In the genomic region with DNA sequence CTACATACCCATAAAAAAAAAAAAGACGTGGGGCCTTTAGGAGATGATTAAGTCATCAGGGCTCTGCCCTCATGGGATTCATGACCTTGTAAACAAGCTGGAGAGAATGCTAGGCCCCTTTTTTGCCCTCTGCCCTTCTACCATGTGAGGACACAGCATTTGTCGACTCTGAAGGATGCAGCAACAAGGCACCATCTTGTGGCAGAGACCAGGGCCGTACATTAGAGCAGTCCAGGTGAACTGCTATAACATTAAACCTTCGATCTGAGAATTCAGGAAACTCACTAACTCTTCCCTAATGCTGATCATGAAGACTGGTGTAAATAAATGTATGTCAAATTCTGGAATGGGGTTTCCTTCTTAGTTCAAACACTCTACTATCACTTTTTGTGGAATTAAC, we compare ENCODE assay signal across 24 cellular contexts. TPM values are rescaled to one million over a fixed set of nuclear protein-coding genes. Genes with fewer than 3 reads are reported as not detected.
DNase-seq lines count a peak whose midpoint lies in the region; ATAC-seq, FAIRE-seq and TF ChIP-seq lines count a peak whose summit lies in the region.
"Had no signal": no experiment of that assay in that cellular context is flagged by ENCODE, and none has a peak within 500 bp of the region (broad histone marks: within the 10 kb centered on the region; RNA-seq: fewer than 3 reads in every experiment).

No MANE protein-coding gene starts in this region.

- no peak for TF ChIP-seq RAD21 in GM12878 (IDR thresholded peaks at IDR 0.05; ENCODE audit: insufficient read depth, low read depth, low read length)
- TF ChIP-seq RAD21 in HepG2 (CRISPR knock-in tag; IDR thresholded peaks at IDR 0.05), result no peak

- H3K4me3 ChIP-seq in GM23338 (no peak overlapping the region), OCI-LY1 (ENCODE audit: low read depth, low read length, poor library complexity, severe bottlenecking) (no peak overlapping the region), GM12878 (no peak overlapping the region), HepG2 (replicated peaks in 1 of 3; ENCODE audit: insufficient read depth in 1 of 3, low read depth in 2 of 3, low read length in 3 of 3) (no peak overlapping the region), heart right ventricle (no peak overlapping the region)
- H3K4me3 ChIP-seq: HAP-1 had no signal

- CTCF ChIA-PET in GM12878 (lab: Yijun Ruan, JAX), result interaction anchor here (0.5 to 5.7 kb wide), 4 partner anchors 12 to 358 kb away, joined by 3 to 37 read pairs (median 4); no protein-coding TSS in a partner anchor
- CTCF ChIA-PET in HepG2 (lab: Yijun Ruan, JAX; ENCODE audit: low intra/inter-chr PET ratio, low total read pairs), result no interaction called here

- H3K9ac ChIP-seq in OCI-LY1 (ENCODE audit: low read length) (no peak overlapping the region), GM12878 (ENCODE audit: control insufficient read depth, insufficient read depth, low read length) (no peak overlapping the region), HepG2 (ENCODE audit: insufficient read depth, low read depth, low read length) (no peak overlapping the region)
- H3K9ac ChIP-seq: KMS-11 had no signal

- no peaks in the 10 kb centered on the region for H3K9me3 Mint-ChIP-seq in GM23338
- H3K9me3 Mint-ChIP-seq: CD8-positive, alpha-beta memory T cell; T-cell had no signal

- FAIRE-seq in GM12878 (lab: Jason Lieb, UNC), result peak; percentile 44
- no peak for FAIRE-seq in HepG2 (lab: Jason Lieb, UNC)

- RAD21 ChIA-PET in GM12878 (lab: Charles Lee; ENCODE audit: unreplicated experiment), result interaction anchor here (1.0 kb wide), 1 partner anchor 30 kb away, joined by 3 read pairs; a partner anchor contains a TSS

- no peak overlapping the region for H3K4me2 ChIP-seq in GM23338
- no peak overlapping the region for H3K4me2 ChIP-seq in OCI-LY1 (ENCODE audit: low read length)
- no peak overlapping the region for H3K4me2 ChIP-seq in GM12878 (ENCODE audit: control insufficient read depth, insufficient read depth)
- H3K4me2 ChIP-seq in HepG2 (ENCODE audit: low read depth, low read length), result no peak overlapping the region
- H3K4me2 ChIP-seq: KMS-11 had no signal

- H3K4me1 ChIP-seq in GM23338 (ENCODE audit: insufficient read depth) (peaks cover 11% of the 10 kb centered on the region), OCI-LY1 (ENCODE audit: insufficient read depth, low read length, severe bottlenecking) (peaks cover 7% of the 10 kb centered on the region), GM12878 (ENCODE audit: control insufficient read depth, insufficient read depth, low read length) (no peaks in the 10 kb centered on the region; the same call in 1 of the 2 replicates), HepG2 (ENCODE audit: insufficient read depth, low read length) (peaks cover 10% of the 10 kb centered on the region), heart right ventricle (peaks cover 0 to 5% (median 0%) of the 10 kb centered on the region in 9 donors)

- no TSS peak for BruUV-seq in GM12878 (replicated peaks; lab: Mats Ljungman, UMichigan)
- no TSS peak for BruUV-seq in HepG2 (replicated peaks; lab: Mats Ljungman, UMichigan)

- H2AFZ ChIP-seq in GM23338 (peak overlapping the region; percentile 79; the same call in 1 of the 2 replicates), OCI-LY1 (ENCODE audit: low read length) (no peak overlapping the region), GM12878 (ENCODE audit: control insufficient read depth, low read depth, low read length) (no peak overlapping the region), HepG2 (ENCODE audit: low read length) (no peak overlapping the region)

- H3K9me2 ChIP-seq in GM23338 (ENCODE audit: insufficient read depth), result no peaks in the 10 kb centered on the region
- no peaks in the 10 kb centered on the region for H3K9me2 ChIP-seq in OCI-LY1 (ENCODE audit: low read depth, low read length)

- no peak for DNase-seq in GM23338 (ENCODE audit: low spot score)
- DNase-seq in GM12878 (ENCODE audit: low read depth, low spot score), result no peak
- DNase-seq in HepG2 (ENCODE audit: low spot score), result peak; percentile 32
- no peak for DNase-seq in heart right ventricle
- no peak for DNase-seq in NCI-H748 (lab: John Stamatoyannopoulos, UW; ENCODE audit: unreplicated experiment)
- no peak for DNase-seq in DMS 273 (lab: John Stamatoyannopoulos, UW; ENCODE audit: unreplicated experiment)
- DNase-seq: C1 segment of cervical spinal cord; CD8-positive, alpha-beta memory T cell; DMS79 treated with DMSO at 0.1 percent for 48 hours; GOT3; HFFc6; IMR-90; NCI-H1092; NCI-H1417 treated with DMSO at 0.1 percent for 48 hours; NCI-H1694 treated with DMSO at 0.1 percent for 48 hours; NCI-H2081; NCI-H446 treated with DMSO at 0.1 percent for 48 hours; NCI-H526; PC-3; Right ventricle myocardium superior; T-cell had no signal

- peaks cover 5% of the 10 kb centered on the region for H3K27me3 Mint-ChIP-seq in GM23338 (ENCODE audit: insufficient read depth, low read depth, poor library complexity)

- ATAC-seq in GM23338 (no peak), GM12878 (peak; percentile 54), HepG2 (peak; percentile 82), heart right ventricle (no peak)
- ATAC-seq: PC-3, T-cell had no signal

- SMC1A ChIA-PET in GM12878 (lab: Charles Lee; ENCODE audit: uncharacterized antibody, unreplicated experiment), result no interaction called here

- in situ Hi-C loops in GM12878 (cut with MboI) (no loop called here), HepG2 (cut with HindIII; ENCODE audit: extremely low pct_ligation_motif_present, low pct_unique_long_range_greater_than_20kb) (no loop called here)

- TF ChIP-seq POLR2A in GM12878 (IDR thresholded peaks at IDR 0.05; ENCODE audit: low read depth, low read length) (no peak), HepG2 (IDR thresholded peaks at IDR 0.05; ENCODE audit: insufficient read depth in 1 of 2, low read depth in 2 of 2, low read length in 2 of 2) (no peak)

- H3F3A ChIP-seq in GM23338 (replicated peaks; ENCODE audit: low read depth) (no peaks in the 10 kb centered on the region), OCI-LY1 (ENCODE audit: insufficient read depth, low read length) (no peaks in the 10 kb centered on the region)

- no peak overlapping the region for H3K4me3 Mint-ChIP-seq in GM23338
- H3K4me3 Mint-ChIP-seq: CD8-positive, alpha-beta memory T cell; HFFc6; T-cell had no signal

- H3K36me3 ChIP-seq in GM23338 (ENCODE audit: insufficient read depth) (no peaks in the 10 kb centered on the region), OCI-LY1 (ENCODE audit: insufficient read depth, low read length) (no peaks in the 10 kb centered on the region), GM12878 (ENCODE audit: control insufficient read depth in 2 of 2, insufficient read depth in 2 of 2, low read length in 1 of 2) (no peaks in the 10 kb centered on the region), HepG2 (replicated peaks in 1 of 2; ENCODE audit: control insufficient read depth in 1 of 2, insufficient read depth in 2 of 2, low read length in 2 of 2) (no peaks in the 10 kb centered on the region), heart right ventricle (no peaks in the 10 kb centered on the region)
- H3K36me3 ChIP-seq: HAP-1 had no signal

- no peaks in the 10 kb centered on the region for H3K79me2 ChIP-seq in GM23338 (replicated peaks; ENCODE audit: insufficient read depth)
- H3K79me2 ChIP-seq in OCI-LY1 (ENCODE audit: insufficient read depth, low read length), result no peaks in the 10 kb centered on the region
- no peaks in the 10 kb centered on the region for H3K79me2 ChIP-seq in GM12878 (ENCODE audit: control insufficient read depth, insufficient read depth, low read length)
- no peaks in the 10 kb centered on the region for H3K79me2 ChIP-seq in HepG2 (ENCODE audit: insufficient read depth, low read length)

- H3K9me3 ChIP-seq in OCI-LY1 (ENCODE audit: low read length) (no peaks in the 10 kb centered on the region), GM12878 (replicated peaks; ENCODE audit: control insufficient read depth, insufficient read depth, low read length) (no peaks in the 10 kb centered on the region), HepG2 (ENCODE audit: low read length) (no peaks in the 10 kb centered on the region), heart right ventricle (peaks cover 0 to 4% (median 0%) of the 10 kb centered on the region in 11 donors)
- H3K9me3 ChIP-seq: HAP-1 had no signal

- no peaks in the 10 kb centered on the region for H3K36me3 Mint-ChIP-seq in GM23338 (ENCODE audit: low read depth)
- H3K36me3 Mint-ChIP-seq: CD8-positive, alpha-beta memory T cell; T-cell had no signal

- intact Hi-C loops in GM12878 (cut with micrococcal nuclease; ENCODE audit: unreplicated experiment) (no loop called here), HepG2 (cut with micrococcal nuclease; ENCODE audit: unreplicated experiment) (no loop called here), heart right ventricle (cut with DNase I) (loop anchor here in 4 of 10 donors (5.0 kb wide), 2 partner anchors 69 to 354 kb away; no protein-coding TSS in a partner anchor)

- POLR2A ChIA-PET in GM12878 (lab: Charles Lee) (no interaction called here), HepG2 (lab: Yijun Ruan, JAX) (no interaction called here)

- peak in 1 of 2 experiments; percentile 25; a peak in 1 of 4 replicates for TF ChIP-seq CTCF in GM23338 (conservative IDR thresholded peaks at IDR 0.05; ENCODE audit: low read depth in 2 of 2)
- TF ChIP-seq CTCF in OCI-LY1 (IDR thresholded peaks at IDR 0.05; ENCODE audit: low read length), result peak; percentile 43; the same call in 1 of the 2 replicates
- peak in 1 of 3 experiments; percentile 26; a peak in 1 of 6 replicates for TF ChIP-seq CTCF in GM12878 (IDR thresholded peaks at IDR 0.05 in 2 of 3, conservative IDR thresholded peaks at IDR 0.05 in 1 of 3; ENCODE audit: control insufficient read depth in 2 of 3, extremely low read depth in 1 of 3, insufficient read depth in 1 of 3, low read depth in 3 of 3, low read length in 3 of 3)
- peak; percentile 53 for TF ChIP-seq CTCF in HepG2 (CRISPR knock-in tag; IDR thresholded peaks at IDR 0.05)
- no peak for TF ChIP-seq CTCF in heart right ventricle (IDR thresholded peaks at IDR 0.05)

- H3K4me1 Mint-ChIP-seq in GM23338, result peaks cover 8% of the 10 kb centered on the region; the same call in 2 of the 3 replicates

- no peak for TF ChIP-seq EP300 in GM12878 (IDR thresholded peaks at IDR 0.05; ENCODE audit: borderline replicate concordance in 1 of 2, control insufficient read depth in 1 of 2, low read depth in 2 of 2, low read length in 2 of 2)
- no peak for TF ChIP-seq EP300 in HepG2 (IDR thresholded peaks at IDR 0.05; ENCODE audit: low read depth in 2 of 2, low read length in 2 of 2)
- TF ChIP-seq EP300 in HepG2 (CRISPR knock-in tag; IDR thresholded peaks at IDR 0.05; ENCODE audit: borderline replicate concordance), result no peak

- no peak overlapping the region; the same call in 1 of the 2 replicates for H3K27ac Mint-ChIP-seq in GM23338
- H3K27ac Mint-ChIP-seq: HFFc6, T-cell had no signal

- H4K20me1 ChIP-seq in GM23338 (replicated peaks; ENCODE audit: insufficient read depth), result no peaks in the 10 kb centered on the region
- H4K20me1 ChIP-seq in OCI-LY1 (ENCODE audit: insufficient read depth, low read length), result no peaks in the 10 kb centered on the region
- H4K20me1 ChIP-seq in GM12878 (ENCODE audit: control insufficient read depth, insufficient read depth), result no peaks in the 10 kb centered on the region
- no peaks in the 10 kb centered on the region for H4K20me1 ChIP-seq in HepG2 (ENCODE audit: insufficient read depth, low read length)

- 25% methylated on average over 4 of the region's 4 CpGs for WGBS in GM12878 (ENCODE audit: insufficient coverage, insufficient replicate concordance, low lambda C conversion rate, missing lambda C conversion rate)
- 7% methylated on average over 4 of the region's 4 CpGs for WGBS in HepG2 (ENCODE audit: low lambda C conversion rate)
- WGBS in heart right ventricle, 2 donors, result 78 to 80% methylated on average over 4 of the region's 4 CpGs

- H3K27me3 ChIP-seq in GM23338 (ENCODE audit: insufficient read depth), result no peaks in the 10 kb centered on the region
- no peaks in the 10 kb centered on the region for H3K27me3 ChIP-seq in OCI-LY1 (ENCODE audit: insufficient read depth, low read length)
- peaks cover 0 to 4% of the 10 kb centered on the region in 2 experiments; a peak in 2 of 4 replicates for H3K27me3 ChIP-seq in GM12878 (replicated peaks in 1 of 2; ENCODE audit: control insufficient read depth in 2 of 2, insufficient read depth in 2 of 2, low read length in 1 of 2)
- peaks cover 0 to under 1% of the 10 kb centered on the region in 2 experiments; a peak in 2 of 5 replicates for H3K27me3 ChIP-seq in HepG2 (ENCODE audit: control insufficient read depth in 1 of 2, insufficient read depth in 2 of 2, low read length in 2 of 2)
- peaks cover 0 to 3% (median 0%) of the 10 kb centered on the region in 7 donors for H3K27me3 ChIP-seq in heart right ventricle

- H3K27ac ChIP-seq in GM23338 (ENCODE audit: low read depth) (no peak overlapping the region), OCI-LY1 (ENCODE audit: low read depth, low read length, poor library complexity, severe bottlenecking) (no peak overlapping the region), GM12878 (ENCODE audit: control insufficient read depth, insufficient read depth) (no peak overlapping the region), HepG2 (ENCODE audit: extremely low read length, insufficient read depth, low read length) (no peak overlapping the region), heart right ventricle (no peak overlapping the region)
- H3K27ac ChIP-seq: KMS-11 had no signal

RNA-seq across cellular contexts. Expression of a gene that starts 30.7 kb away (rescaled TPM):
- 15.3 and 28.8 TPM in 2 replicates for total RNA-seq in GM23338 (2014; rRNA removed; shearing (Covaris generic))
- polyA plus RNA-seq in GM23338 (2016; fragmentation: Nextera tagmentation; extraction: Ambion mirVana) (6.3 and 6.4 TPM in 2 replicates), GM12878 (2011; rRNA removed) (42.3 and 51.5 TPM in 2 replicates), GM12878 (2014; fragmentation: Illumina TruSeq; extraction: Trizol) (33.7 and 37.2 TPM in 2 replicates), GM12878 (2014; fragmentation: Nextera tagmentation; extraction: Ambion mirVana) (10 to 100 TPM in 1 of 2 experiments, 1 to 10 TPM in 1; 6.1 to 14.2 TPM), GM12878 (2014; rRNA removed) (41.4 and 43.0 TPM in 2 replicates), GM12878 (2016; fragmentation: Nextera tagmentation; extraction: Ambion mirVana) (10 to 100 TPM in 1 of 2 experiments, 1 to 10 TPM in 1; 3.3 to 16.3 TPM), HepG2 (2011; rRNA removed) (117 and 140 TPM in 2 replicates), heart right ventricle (10 to 100 TPM in 1 of 2 donors, 1 to 10 TPM in 1; 6.1 to 16.0 TPM)
- total RNA-seq in GM12878 (2013; cell fraction: nucleolus; rRNA removed), result 14.5 and 16.2 TPM in 2 replicates
- total RNA-seq in GM12878 (2014; rRNA removed) (41.4 and 47.0 TPM in 2 replicates), GM12878 (2014; rRNA removed; fragmentation: Illumina TruSeq; extraction: Trizol) (26.9 and 27.8 TPM in 2 replicates), GM12878 (2021) (31.7 and 38.0 TPM in 2 replicates), HepG2 (2016; rRNA removed; fragmentation: Illumina TruSeq; extraction: Trizol) (71.8 and 79.5 TPM in 2 replicates), heart right ventricle (10 to 100 TPM; 11.5 to 30.7 (median 20.8) TPM)
- 8.3 TPM for polyA plus RNA-seq in GM12878 (2011; ENCODE audit: low read depth)
- 77.7 and 114 TPM in 2 replicates for polyA plus RNA-seq in GM12878 (2011; cell fraction: cytosol; rRNA removed)
- polyA plus RNA-seq in GM12878 (2011; cell fraction: nucleus; rRNA removed), result 83.3 and 88.1 TPM in 2 replicates
- polyA plus RNA-seq in GM12878 (2012), result 13.3 and 27.8 TPM in 2 replicates
- 59.1 and 114 TPM in 2 replicates for polyA minus RNA-seq in GM12878 (2011; rRNA and poly(A)+ RNA removed)
- 28.7 and 37.3 TPM in 2 replicates for polyA minus RNA-seq in GM12878 (2011; cell fraction: cytosol; rRNA and poly(A)+ RNA removed)
- polyA minus RNA-seq in GM12878 (2011; cell fraction: nucleus; rRNA and poly(A)+ RNA removed), result 13.7 and 23.2 TPM in 2 replicates
- total RNA-seq in HepG2 (2016; cell fraction: cytosol; rRNA removed; fragmentation: Illumina TruSeq; extraction: Trizol; ENCODE audit: low read depth), result 41.9 and 49.0 TPM in 2 replicates
- 64.5 and 73.0 TPM in 2 replicates for total RNA-seq in HepG2 (2016; cell fraction: insoluble cytoplasmic fraction; rRNA removed; fragmentation: Illumina TruSeq; extraction: Trizol)
- 102 and 124 TPM in 2 replicates for total RNA-seq in HepG2 (2016; cell fraction: membrane; rRNA removed; fragmentation: Illumina TruSeq; extraction: Trizol)
- total RNA-seq in HepG2 (2016; cell fraction: nucleus; rRNA removed; fragmentation: Illumina TruSeq; extraction: Trizol), result 38.0 and 42.7 TPM in 2 replicates
- 63.7 and 115 TPM in 2 replicates for polyA plus RNA-seq in HepG2 (2011; cell fraction: cytosol; rRNA removed)
- polyA plus RNA-seq in HepG2 (2011; cell fraction: nucleus; rRNA removed), result 132 and 149 TPM in 2 replicates
- polyA plus RNA-seq in HepG2 (2012), result 62.2 and 69.8 TPM in 2 replicates
- 51.8 and 68.8 TPM in 2 replicates for polyA plus RNA-seq in HepG2 (2016; cell fraction: cytosol; fragmentation: Illumina TruSeq; extraction: Trizol; ENCODE audit: low read depth)
- 103 and 110 TPM in 2 replicates for polyA plus RNA-seq in HepG2 (2016; cell fraction: insoluble cytoplasmic fraction; fragmentation: Illumina TruSeq; extraction: Trizol; ENCODE audit: low read depth)
- 106 and 126 TPM in 2 replicates for polyA plus RNA-seq in HepG2 (2016; cell fraction: membrane; fragmentation: Illumina TruSeq; extraction: Trizol; ENCODE audit: low read depth)
- polyA plus RNA-seq in HepG2 (2016; cell fraction: nucleus; fragmentation: Illumina TruSeq; extraction: Trizol; ENCODE audit: insufficient read depth, low read depth), result 70.3 and 71.0 TPM in 2 replicates
- 134 and 280 TPM in 2 replicates for polyA minus RNA-seq in HepG2 (2011; rRNA and poly(A)+ RNA removed; ENCODE audit: low replicate concordance)
- 79.8 and 91.3 TPM in 2 replicates for polyA minus RNA-seq in HepG2 (2011; cell fraction: cytosol; rRNA and poly(A)+ RNA removed)
- 24.6 and 28.0 TPM in 2 replicates for polyA minus RNA-seq in HepG2 (2011; cell fraction: nucleus; rRNA and poly(A)+ RNA removed)

Comparison
In these comparisons a context has a peak if more than half of its experiments do, and no peak if none do; other contexts are left out.
1. ATAC-seq: peak in GM12878 (single experiment) and HepG2 (single experiment); none in GM23338 (single experiment) and heart right ventricle (0 of 8).
2. CTCF ChIP-seq: peak in OCI-LY1 (single experiment) and HepG2 (single experiment); none in heart right ventricle (0 of 9).